18 cellular contexts compared by ENCODE assay signal in the genomic region with DNA sequence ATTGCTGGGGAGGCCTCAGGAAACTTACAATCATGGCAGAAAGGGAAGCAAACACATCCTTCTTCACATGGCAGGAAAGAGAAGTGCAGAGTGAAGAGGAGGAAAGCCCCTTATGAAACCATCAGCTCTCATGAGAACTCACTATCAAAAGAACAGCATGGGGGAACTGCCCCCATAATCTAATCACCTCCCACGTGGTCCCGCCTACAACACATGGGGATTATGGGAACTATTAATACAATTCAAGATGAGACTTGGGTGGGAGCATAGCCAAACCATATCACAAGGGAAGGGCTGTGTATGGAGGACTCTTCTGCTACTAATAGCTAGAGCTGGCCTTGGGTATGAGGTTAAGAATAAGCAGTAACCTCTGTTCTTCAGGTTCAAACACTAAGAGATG. TPM values are rescaled to one million over a fixed set of nuclear protein-coding genes. Genes with fewer than 3 reads are reported as not detected.
DNase-seq lines count a peak whose midpoint lies in the region; ATAC-seq, FAIRE-seq and TF ChIP-seq lines count a peak whose summit lies in the region.
"Had no signal": no experiment of that assay in that cellular context is flagged by ENCODE, and none has a peak within 500 bp of the region (broad histone marks: within the 10 kb centered on the region; RNA-seq: fewer than 3 reads in every experiment).

No MANE protein-coding gene starts in this region.

- peak; percentile 34 to 57 for ATAC-seq in naive B cell (ENCODE audit: low read depth in 2 of 2)
- ATAC-seq in naive thymus-derived CD4-positive, alpha-beta T cell: no peak

- no peak for TF ChIP-seq EP300 in suprapubic skin (IDR thresholded peaks at IDR 0.05)

- H3K27ac ChIP-seq in astrocyte (ENCODE audit: low read depth, low read length) (no peak overlapping the region), suprapubic skin (no peak overlapping the region)
- no peak overlapping the region for H3K27ac ChIP-seq in naive thymus-derived CD4-positive, alpha-beta T cell (ENCODE audit: low read depth, low read length)
- H3K27ac ChIP-seq: C4-2B had no signal

- no peak for TF ChIP-seq POLR2A in suprapubic skin (IDR thresholded peaks at IDR 0.05)

- H3K4me3 ChIP-seq in astrocyte (ENCODE audit: insufficient read depth, low read depth, low read length): no peak overlapping the region
- H3K4me3 ChIP-seq in naive thymus-derived CD4-positive, alpha-beta T cell (ENCODE audit: low read length): no peak overlapping the region
- no peak overlapping the region for H3K4me3 ChIP-seq in suprapubic skin

- WGBS in suprapubic skin: 84% methylated on average over 2 of the region's 2 CpGs

- no peak for TF ChIP-seq CTCF in astrocyte (IDR thresholded peaks at IDR 0.05; ENCODE audit: insufficient read depth, low read depth, low read length)
- no peak for TF ChIP-seq CTCF in GM13976 (IDR thresholded peaks at IDR 0.05; ENCODE audit: borderline replicate concordance, control extremely low read depth, extremely low read depth, insufficient read depth, missing control alignments)
- no peak for TF ChIP-seq CTCF in suprapubic skin (IDR thresholded peaks at IDR 0.05)

- H3K4me1 Mint-ChIP-seq in astrocyte (ENCODE audit: low read depth, unreplicated experiment) (no peaks in the 10 kb centered on the region), naive B cell (peaks cover 5 to 9% (median 8%) of the 10 kb centered on the region in 3 donors)
- H3K4me1 Mint-ChIP-seq in naive thymus-derived CD4-positive, alpha-beta T cell: no peaks in the 10 kb centered on the region
- H3K4me1 Mint-ChIP-seq: CD4-positive, alpha-beta memory T cell had no signal

- in situ Hi-C loops in GM13976 (cut with MboI; ENCODE audit: low sequenced_read_pairs, unreplicated experiment): no loop called here

- H3K27me3 Mint-ChIP-seq in astrocyte (ENCODE audit: low read depth, unreplicated experiment) (peaks cover 2% of the 10 kb centered on the region), naive B cell (peaks cover 0 to 12% (median 0%) of the 10 kb centered on the region in 3 donors)
- H3K27me3 Mint-ChIP-seq in naive thymus-derived CD4-positive, alpha-beta T cell: peaks cover 15 to 60% (median 43%) of the 10 kb centered on the region in 5 donors

- no peaks in the 10 kb centered on the region for H3K36me3 ChIP-seq in astrocyte (ENCODE audit: insufficient read depth, low read length)
- no peaks in the 10 kb centered on the region for H3K36me3 ChIP-seq in naive thymus-derived CD4-positive, alpha-beta T cell (ENCODE audit: control insufficient read depth in 2 of 3, insufficient read depth in 3 of 3, low read length in 3 of 3)
- H3K36me3 ChIP-seq in suprapubic skin: no peaks in the 10 kb centered on the region

- no peaks in the 10 kb centered on the region for H3K27me3 ChIP-seq in astrocyte (ENCODE audit: insufficient read depth, low read length)
- H3K27me3 ChIP-seq in naive thymus-derived CD4-positive, alpha-beta T cell (ENCODE audit: control insufficient read depth in 2 of 2, insufficient read depth in 2 of 2, low read length in 2 of 2): no peaks in the 10 kb centered on the region
- no peaks in the 10 kb centered on the region for H3K27me3 ChIP-seq in suprapubic skin

- no peak overlapping the region for H3K9ac ChIP-seq in astrocyte (ENCODE audit: low read length)

- H3K9me3 Mint-ChIP-seq in astrocyte (ENCODE audit: unreplicated experiment) (no peaks in the 10 kb centered on the region), naive B cell (peaks cover 0 to 13% (median 10%) of the 10 kb centered on the region in 7 donors)
- H3K9me3 Mint-ChIP-seq in naive thymus-derived CD4-positive, alpha-beta T cell: peaks cover 0 to 1% (median 0%) of the 10 kb centered on the region in 11 donors
- H3K9me3 Mint-ChIP-seq: CD4-positive, alpha-beta memory T cell; H9 had no signal

- H3K36me3 Mint-ChIP-seq in astrocyte (ENCODE audit: low read depth, unreplicated experiment): no peaks in the 10 kb centered on the region
- peaks cover 0 to 10% of the 10 kb centered on the region in 2 donors for H3K36me3 Mint-ChIP-seq in naive B cell
- no peaks in the 10 kb centered on the region for H3K36me3 Mint-ChIP-seq in naive thymus-derived CD4-positive, alpha-beta T cell
- H3K36me3 Mint-ChIP-seq: CD4-positive, alpha-beta memory T cell had no signal

- H3K4me3 Mint-ChIP-seq in astrocyte (ENCODE audit: unreplicated experiment) (peak overlapping the region; percentile 30), naive B cell (peak overlapping the region in 2 of 8 donors; percentile 6 to 36)
- H3K4me3 Mint-ChIP-seq in naive thymus-derived CD4-positive, alpha-beta T cell: no peak overlapping the region
- H3K4me3 Mint-ChIP-seq: CD4-positive, alpha-beta memory T cell; H9 had no signal

- CTCF ChIA-PET in naive thymus-derived CD4-positive, alpha-beta T cell (lab: Charles Lee): no interaction called here

- POLR2A ChIA-PET in naive thymus-derived CD4-positive, alpha-beta T cell (lab: Charles Lee): no interaction called here

- no peaks in the 10 kb centered on the region for H4K20me1 ChIP-seq in astrocyte (ENCODE audit: insufficient read depth, low read length)

- H3K4me1 ChIP-seq in astrocyte (ENCODE audit: insufficient read depth, low read length) (no peaks in the 10 kb centered on the region), suprapubic skin (peaks cover 6% of the 10 kb centered on the region)
- no peaks in the 10 kb centered on the region for H3K4me1 ChIP-seq in naive thymus-derived CD4-positive, alpha-beta T cell (ENCODE audit: control insufficient read depth in 2 of 2, insufficient read depth in 2 of 2, low read length in 2 of 2)

- no peaks in the 10 kb centered on the region for H3K9me3 ChIP-seq in astrocyte (ENCODE audit: insufficient read depth, low read depth, low read length)
- H3K9me3 ChIP-seq in naive thymus-derived CD4-positive, alpha-beta T cell (ENCODE audit: control insufficient read depth in 2 of 3, low read length in 3 of 3): no peaks in the 10 kb centered on the region
- no peaks in the 10 kb centered on the region for H3K9me3 ChIP-seq in suprapubic skin

- H3K27ac Mint-ChIP-seq in astrocyte (ENCODE audit: unreplicated experiment) (no peak overlapping the region), naive B cell (peak overlapping the region in 2 of 6 donors; percentile 45 to 48)
- no peak overlapping the region for H3K27ac Mint-ChIP-seq in naive thymus-derived CD4-positive, alpha-beta T cell
- H3K27ac Mint-ChIP-seq: CD4-positive, alpha-beta memory T cell; H9 had no signal

- DNase-seq in CD1c-positive myeloid dendritic cell (ENCODE audit: extremely low spot score): peak; percentile 25
- peak; percentile 23 for DNase-seq in MV-4-11 (lab: John Stamatoyannopoulos, UW)
- DNase-seq in astrocyte (ENCODE audit: low read depth): no peak
- DNase-seq in naive B cell: no peak
- DNase-seq in naive thymus-derived CD4-positive, alpha-beta T cell: no peak
- no peak for DNase-seq in GM13976 (ENCODE audit: low spot score)
- DNase-seq in NCI-H1092 treated with DMSO at 0.1 percent for 48 hours (lab: John Stamatoyannopoulos, UW): no peak
- DNase-seq in suprapubic skin (ENCODE audit: low spot score in 2 of 2): no peak
- DNase-seq: AML-193; CD4-positive, alpha-beta memory T cell; DMS153; DMS79; GDM1; GOT3; H9 had no signal

- H2AFZ ChIP-seq in astrocyte (ENCODE audit: low read depth, low read length): no peak overlapping the region

- intact Hi-C loops in naive thymus-derived CD4-positive, alpha-beta T cell (cut with micrococcal nuclease): no loop called here

- FAIRE-seq in astrocyte (lab: Jason Lieb, UNC): no peak
- FAIRE-seq: A204.1, HTR-8/SVneo had no signal

- H3K4me2 ChIP-seq in astrocyte (ENCODE audit: low read length): no peak overlapping the region

- H3K79me2 ChIP-seq in astrocyte (ENCODE audit: insufficient read depth, low read length): no peaks in the 10 kb centered on the region

RNA-seq across cellular contexts. Expression of gene SETBP1, which starts 8.8 kb away (rescaled TPM):
- total RNA-seq in astrocyte (8.5 and 12.4 TPM in 2 replicates), suprapubic skin (10 to 100 TPM; 13.1 to 25.6 (median 17.2) TPM)
- 10 to 100 TPM in 3 of 6 donors, 1 to 10 TPM in 3; 6.0 to 20.2 (median 10.0) TPM for polyA plus RNA-seq in naive B cell (ENCODE audit: low read depth in 6 of 6)
- total RNA-seq in naive thymus-derived CD4-positive, alpha-beta T cell: 10 to 100 TPM in 1 of 5 experiments, 1 to 10 TPM in 2, under 1 TPM in 2; 0.08 to 12.5 (median 2.5) TPM
- polyA plus RNA-seq in naive thymus-derived CD4-positive, alpha-beta T cell: not detected

Comparison
In these comparisons a context has a peak if more than half of its experiments do, and no peak if none do; other contexts are left out.
1. DNase-seq: peak in CD1c-positive myeloid dendritic cell (single experiment) and MV-4-11 (single experiment); none in astrocyte (single experiment), naive B cell (single experiment), naive thymus-derived CD4-positive, alpha-beta T cell (0 of 9), GM13976 (single experiment), NCI-H1092 treated with DMSO at 0.1 percent for 48 hours (single experiment) and suprapubic skin (0 of 2).